12 cellular contexts compared by ENCODE assay signal in the genomic region with DNA sequence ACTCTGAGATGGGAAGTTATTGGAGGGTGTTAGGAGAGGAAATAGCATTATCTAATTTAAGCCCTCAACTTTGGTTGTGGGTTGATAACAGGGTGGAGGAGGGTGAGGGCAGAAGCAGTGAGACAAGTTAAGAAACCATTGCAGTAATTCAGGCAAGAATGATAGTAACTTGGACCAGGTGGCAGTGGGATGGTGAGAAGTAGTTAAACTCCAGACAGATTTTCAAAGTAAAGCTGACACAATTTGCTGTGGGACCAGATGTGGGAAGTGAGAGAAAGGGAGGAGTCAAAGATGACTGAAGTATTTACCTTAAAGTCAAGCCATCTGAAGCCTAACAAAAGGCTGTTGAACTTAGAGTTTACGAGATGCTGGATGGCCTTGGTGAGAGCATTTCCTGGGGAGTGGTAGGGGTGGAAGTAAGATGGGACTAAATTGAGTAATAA.
DNase-seq lines count a peak whose midpoint lies in the region; ATAC-seq, FAIRE-seq and TF ChIP-seq lines count a peak whose summit lies in the region.
"Had no signal": no experiment of that assay in that cellular context is flagged by ENCODE, and none has a peak within 500 bp of the region (broad histone marks: within the 10 kb centered on the region; RNA-seq: fewer than 3 reads in every experiment).

No MANE protein-coding gene starts in this region.

- TF ChIP-seq CTCF in Loucy (conservative IDR thresholded peaks at IDR 0.05; ENCODE audit: low read length) (no peak), mucosa of descending colon (IDR thresholded peaks at IDR 0.05) (no peak)

- TF ChIP-seq POLR2A in H54 (IDR thresholded peaks at IDR 0.05; ENCODE audit: low read depth, low read length): no peak

- ATAC-seq in activated naive CD4-positive, alpha-beta T cell treated with anti-CD3 and anti-CD28 coated beads, Interleukin-2, amount 50 U/mL, for 72 hours: peak in 1 of 2 donors; percentile 6
- ATAC-seq in stimulated activated memory B cell treated with anti-CD40 and anti-IgM and Interleukin-4, amounts not matched to agents 10 μg/mL and 1 μg/mL and 100 μg/mL, for 72 hours: peak; percentile 65
- no peak for ATAC-seq in mucosa of descending colon

- FAIRE-seq in H54 (lab: Jason Lieb, UNC): peak; percentile 33

- no peak for DNase-seq in activated naive CD4-positive, alpha-beta T cell treated with anti-CD3 and anti-CD28 coated beads, Interleukin-2, amount 50 U/mL, for 72 hours (ENCODE audit: low spot score in 2 of 2)
- DNase-seq in activated naive CD4-positive, alpha-beta T cell treated with Interleukin-2 at 50 U/mL for 16 hours: no peak
- DNase-seq in H54 (ENCODE audit: insufficient read length, low spot score): no peak
- no peak for DNase-seq in RKO (ENCODE audit: low spot score)
- no peak for DNase-seq in mucosa of descending colon
- no peak for DNase-seq in NCI-H1092 (lab: John Stamatoyannopoulos, UW)
- DNase-seq: aorta, C1 segment of cervical spinal cord, NCI-H2081 treated with DMSO at 0.1 percent for 48 hours, T-helper 9 cell had no signal

- no peaks in the 10 kb centered on the region for H3K27me3 ChIP-seq in Loucy (ENCODE audit: insufficient read depth, low read length, poor library complexity, severe bottlenecking)

- H2AFZ ChIP-seq in Loucy (ENCODE audit: low read length): 0 out of 2 replicates have a peak overlapping the region, but pooled peaks have one; percentile 11

- H4K20me1 ChIP-seq in Loucy (ENCODE audit: insufficient read depth, low read length, poor library complexity, severe bottlenecking): no peaks in the 10 kb centered on the region

- H3F3A ChIP-seq in Loucy (ENCODE audit: low read depth): no peaks in the 10 kb centered on the region

- no peak overlapping the region for H3K9ac ChIP-seq in Loucy (ENCODE audit: low read depth, low read length, poor library complexity, severe bottlenecking)

- peak overlapping the region; percentile 10 for H3K4me2 ChIP-seq in Loucy (ENCODE audit: low read depth, low read length, poor library complexity, severe bottlenecking)

- H3K36me3 Mint-ChIP-seq in activated naive CD4-positive, alpha-beta T cell treated with anti-CD3 and anti-CD28 coated beads, Interleukin-2, amount 50 U/mL, for 72 hours: peaks cover 0 to 21% of the 10 kb centered on the region in 2 donors
- H3K36me3 Mint-ChIP-seq in stimulated activated memory B cell treated with anti-CD40 and anti-IgM and Interleukin-4, amounts not matched to agents 10 μg/mL and 1 μg/mL and 100 μg/mL, for 72 hours: no peaks in the 10 kb centered on the region

- intact Hi-C loops in mucosa of descending colon (cut with DNase I, micrococcal nuclease): no loop called here

- H3K4me3 Mint-ChIP-seq in stimulated activated memory B cell treated with anti-CD40 and anti-IgM and Interleukin-4, amounts not matched to agents 10 μg/mL and 1 μg/mL and 100 μg/mL, for 72 hours: peak overlapping the region; percentile 79

- peaks cover 0 to 4% of the 10 kb centered on the region in 2 donors for H3K9me3 Mint-ChIP-seq in activated naive CD4-positive, alpha-beta T cell treated with anti-CD3 and anti-CD28 coated beads, Interleukin-2, amount 50 U/mL, for 72 hours
- no peaks in the 10 kb centered on the region for H3K9me3 Mint-ChIP-seq in stimulated activated memory B cell treated with anti-CD40 and anti-IgM and Interleukin-4, amounts not matched to agents 10 μg/mL and 1 μg/mL and 100 μg/mL, for 72 hours

- peaks cover 17% of the 10 kb centered on the region for H3K4me1 ChIP-seq in Loucy (ENCODE audit: insufficient read depth, low read length, poor library complexity, severe bottlenecking)
- no peaks in the 10 kb centered on the region for H3K4me1 ChIP-seq in mucosa of descending colon (ENCODE audit: low read depth)

- no peaks in the 10 kb centered on the region for H3K27me3 Mint-ChIP-seq in stimulated activated memory B cell treated with anti-CD40 and anti-IgM and Interleukin-4, amounts not matched to agents 10 μg/mL and 1 μg/mL and 100 μg/mL, for 72 hours

- H3K9me3 ChIP-seq in Loucy (ENCODE audit: insufficient read depth, low read depth, low read length): no peaks in the 10 kb centered on the region
- no peaks in the 10 kb centered on the region for H3K9me3 ChIP-seq in mucosa of descending colon

- peaks cover 55% of the 10 kb centered on the region for H3K4me1 Mint-ChIP-seq in stimulated activated memory B cell treated with anti-CD40 and anti-IgM and Interleukin-4, amounts not matched to agents 10 μg/mL and 1 μg/mL and 100 μg/mL, for 72 hours

- H3K4me3 ChIP-seq in Loucy (ENCODE audit: low read length, poor library complexity, severe bottlenecking) (no peak overlapping the region), mucosa of descending colon (no peak overlapping the region)

- no peaks in the 10 kb centered on the region for H3K79me2 ChIP-seq in Loucy (ENCODE audit: insufficient read depth, low read length)

- peak overlapping the region; percentile 76 to 79 for H3K27ac Mint-ChIP-seq in activated naive CD4-positive, alpha-beta T cell treated with anti-CD3 and anti-CD28 coated beads, Interleukin-2, amount 50 U/mL, for 72 hours
- peak overlapping the region; percentile 83 for H3K27ac Mint-ChIP-seq in stimulated activated memory B cell treated with anti-CD40 and anti-IgM and Interleukin-4, amounts not matched to agents 10 μg/mL and 1 μg/mL and 100 μg/mL, for 72 hours

- H3K9me2 ChIP-seq in Loucy (replicated peaks; ENCODE audit: low read depth, low read length): no peaks in the 10 kb centered on the region

- H3K36me3 ChIP-seq in Loucy (ENCODE audit: insufficient read depth, low read length) (no peaks in the 10 kb centered on the region), mucosa of descending colon (ENCODE audit: low read depth) (no peaks in the 10 kb centered on the region)
